In genomic region chr1:115814685-115815398, GRCh38 we compare ENCODE assay signal across 18 cellular contexts. TPM values are rescaled to one million over a fixed set of nuclear protein-coding genes. Genes with fewer than 3 reads are reported as not detected.
A peak's percentile ranks its signal among the peaks of the same experiment; 100 is the strongest.
DNase-seq lines count a peak whose midpoint lies in the region; ATAC-seq and TF ChIP-seq lines count a peak whose summit lies in the region.
"Had no signal": no experiment of that assay in that cellular context is flagged by ENCODE, and none has a peak within 500 bp of the region (broad histone marks: within the 10 kb centered on the region; RNA-seq: fewer than 3 reads in every experiment).

No MANE protein-coding gene starts in this region.

- TF ChIP-seq CTCF in mammary epithelial cell (conservative IDR thresholded peaks at IDR 0.05 in 1 of 2, IDR thresholded peaks at IDR 0.05 in 1 of 2; ENCODE audit: extremely low read depth in 1 of 2, insufficient read depth in 1 of 2, low read depth in 1 of 2, low read length in 2 of 2) = no peak
- no peak for TF ChIP-seq CTCF in breast epithelium (IDR thresholded peaks at IDR 0.05)
- TF ChIP-seq CTCF in osteocyte (IDR thresholded peaks at IDR 0.05) = no peak
- no peak for TF ChIP-seq CTCF in GM20000 (IDR thresholded peaks at IDR 0.05; ENCODE audit: extremely low read depth, missing control alignments)

- ATAC-seq in esophagus mucosa (peak; percentile 56), HG02981 (IDR thresholded peaks at IDR 0.05; ENCODE audit: unreplicated experiment) (no peak), GM18520 (IDR thresholded peaks at IDR 0.05; ENCODE audit: unreplicated experiment) (no peak)
- ATAC-seq: GM23338 had no signal

- no peak overlapping the region for H3K4me3 ChIP-seq in mammary epithelial cell (replicated peaks in 1 of 3; ENCODE audit: insufficient read depth in 1 of 3, low read depth in 2 of 3, low read length in 3 of 3)
- H3K4me3 ChIP-seq in breast epithelium = no peak overlapping the region
- H3K4me3 ChIP-seq: BLaER1, GM23338 had no signal

- peak overlapping the region; percentile 29 for H2AFZ ChIP-seq in mammary epithelial cell (ENCODE audit: low read depth, low read length)
- H2AFZ ChIP-seq: GM23338 had no signal

- no peak overlapping the region for H3K27ac Mint-ChIP-seq in osteocyte (ENCODE audit: unreplicated experiment)
- H3K27ac Mint-ChIP-seq: CD8-positive, alpha-beta memory T cell; GM23338 had no signal

- intact Hi-C loops in mammary epithelial cell (cut with micrococcal nuclease) = loop anchor here (2.0 kb wide), 1 partner anchor 206 kb away; no protein-coding TSS in a partner anchor
- intact Hi-C loops in breast epithelium (cut with DNase I; ENCODE audit: low total_unique reads) = loop anchor here (5.0 kb wide), 1 partner anchor 172 kb away; no protein-coding TSS in a partner anchor

- no TSS peak for BruUV-seq in mammary epithelial cell (replicated peaks; lab: Mats Ljungman, UMichigan)

- WGBS in mammary epithelial cell (ENCODE audit: low coverage, missing lambda C conversion rate) = 0% methylated on average over 4 of the region's 4 CpGs

- no peaks in the 10 kb centered on the region for H3K79me2 ChIP-seq in mammary epithelial cell (ENCODE audit: insufficient read depth, low read length)

- H3K27me3 ChIP-seq in mammary epithelial cell (ENCODE audit: insufficient read depth, low read length) (no peaks in the 10 kb centered on the region), breast epithelium (no peaks in the 10 kb centered on the region)
- H3K27me3 ChIP-seq: BLaER1 had no signal

- H3K4me1 ChIP-seq in mammary epithelial cell (ENCODE audit: insufficient read depth, low read length) = peaks cover 24% of the 10 kb centered on the region
- no peaks in the 10 kb centered on the region for H3K4me1 ChIP-seq in breast epithelium
- H3K4me1 ChIP-seq: BLaER1 had no signal

- CTCF ChIA-PET in mammary epithelial cell (lab: Charles Lee; ENCODE audit: low non-redundant PET) = no interaction called here

- peaks cover 69% of the 10 kb centered on the region for H3K27me3 Mint-ChIP-seq in osteocyte (ENCODE audit: unreplicated experiment)

- dilution Hi-C loops in mammary epithelial cell (cut with HindIII; ENCODE audit: low sequenced_read_pairs) = loop anchor here (5.0 kb wide), 1 partner anchor 162 kb away; the partner anchor contains the start of gene SLC22A15

- no peak overlapping the region for H3K9ac ChIP-seq in mammary epithelial cell (ENCODE audit: insufficient read depth, low read length)
- H3K9ac ChIP-seq: BLaER1 had no signal

- peak overlapping the region; percentile 51 for H3K27ac ChIP-seq in mammary epithelial cell (ENCODE audit: insufficient read depth, low read depth, low read length)
- H3K27ac ChIP-seq in breast epithelium = no peak overlapping the region
- H3K27ac ChIP-seq: 22Rv1, BLaER1 had no signal

- no peaks in the 10 kb centered on the region for H3K9me3 ChIP-seq in mammary epithelial cell (replicated peaks; ENCODE audit: insufficient read depth, low read length)
- no peaks in the 10 kb centered on the region for H3K9me3 ChIP-seq in breast epithelium
- H3K9me3 ChIP-seq: BLaER1, Caco-2 had no signal

- H3K36me3 Mint-ChIP-seq in osteocyte (ENCODE audit: unreplicated experiment) = no peaks in the 10 kb centered on the region
- H3K36me3 Mint-ChIP-seq: CD8-positive, alpha-beta memory T cell had no signal

- H3K9me3 Mint-ChIP-seq in osteocyte (ENCODE audit: unreplicated experiment) = no peaks in the 10 kb centered on the region
- H3K9me3 Mint-ChIP-seq: GM23338 had no signal

- H4K20me1 ChIP-seq in mammary epithelial cell (ENCODE audit: insufficient read depth, low read length) = no peaks in the 10 kb centered on the region
- H4K20me1 ChIP-seq: BLaER1 had no signal

- no peaks in the 10 kb centered on the region for H3K36me3 ChIP-seq in mammary epithelial cell (ENCODE audit: insufficient read depth, low read length)
- no peaks in the 10 kb centered on the region for H3K36me3 ChIP-seq in breast epithelium
- H3K36me3 ChIP-seq: BLaER1 had no signal

- peak overlapping the region; percentile 34 for H3K4me2 ChIP-seq in mammary epithelial cell (ENCODE audit: insufficient read depth, low read depth, low read length)
- H3K4me2 ChIP-seq: BLaER1, GM23338 had no signal

- peak; percentile 76 for DNase-seq in mammary epithelial cell
- no peak for DNase-seq in breast epithelium (ENCODE audit: low spot score in 2 of 2)
- peak; percentile 38 for DNase-seq in myocyte (ENCODE audit: low read depth)
- DNase-seq in osteocyte (ENCODE audit: extremely low spot score, unreplicated experiment) = no peak
- DNase-seq in GM20000 (ENCODE audit: low spot score) = no peak
- DNase-seq: Caco-2; CD8-positive, alpha-beta memory T cell; DND-41; GDM1; H7 had no signal

- in situ Hi-C loops in mammary epithelial cell (cut with MboI; ENCODE audit: low sequenced_read_pairs in 2 of 2) = no loop called here

- no peak for TF ChIP-seq POLR2A in breast epithelium (IDR thresholded peaks at IDR 0.05)

- no peak overlapping the region for H3K4me3 Mint-ChIP-seq in osteocyte (ENCODE audit: unreplicated experiment)
- H3K4me3 Mint-ChIP-seq: CD8-positive, alpha-beta memory T cell; GM23338 had no signal

- H3K4me1 Mint-ChIP-seq in osteocyte (ENCODE audit: unreplicated experiment) = no peaks in the 10 kb centered on the region
- H3K4me1 Mint-ChIP-seq: CD8-positive, alpha-beta memory T cell; GM23338 had no signal

RNA-seq across cellular contexts. Expression of gene NHLH2, which starts 26.1 kb away (rescaled TPM):
- total RNA-seq in mammary epithelial cell = 1 to 10 TPM in 1 of 2 donors, not detected in 1; 1.0 TPM
- 0.02 TPM for polyA plus RNA-seq in mammary epithelial cell
- polyA minus RNA-seq in mammary epithelial cell = not detected
- total RNA-seq in breast epithelium = not detected
- total RNA-seq in esophagus mucosa = 1.1 TPM
- 1.3 and 2.5 TPM in 2 replicates for total RNA-seq in myocyte
- 0.37 TPM for polyA plus RNA-seq in myocyte (2012)
- not detected in 2 replicates for total RNA-seq in osteocyte
- total RNA-seq: A673; Caco-2; CD8-positive, alpha-beta memory T cell; HT1080 had no signal
- polyA plus RNA-seq: CD8-positive, alpha-beta memory T cell had no signal

RNA-seq across cellular contexts. Expression of gene CASQ2, which starts 46.3 kb away (rescaled TPM):
- not detected for total RNA-seq in mammary epithelial cell
- not detected for polyA plus RNA-seq in mammary epithelial cell
- not detected for polyA minus RNA-seq in mammary epithelial cell
- total RNA-seq in breast epithelium = 1 to 10 TPM; 2.1 to 3.3 (median 2.6) TPM
- 0.92 TPM for total RNA-seq in esophagus mucosa
- 247 and 330 TPM in 2 replicates for total RNA-seq in myocyte
- polyA plus RNA-seq in myocyte (2012) = 142 TPM
- not detected in 2 replicates for total RNA-seq in osteocyte
- total RNA-seq: CD8-positive, alpha-beta memory T cell; GM23338; HT1080 had no signal
- polyA plus RNA-seq: CD8-positive, alpha-beta memory T cell; GM23338 had no signal

Comparison
In these comparisons a context has a peak if more than half of its experiments do, and no peak if none do; other contexts are left out.
1. DNase-seq: peak in mammary epithelial cell (single experiment) and myocyte (single experiment); none in breast epithelium (0 of 2), osteocyte (single experiment) and GM20000 (single experiment).
2. RNA of gene CASQ2, which starts 46.3 kb away (total RNA-seq): 247 to 330 TPM in myocyte; 2.1 to 3.3 TPM in breast epithelium, 0.92 TPM in esophagus mucosa (single experiment), not detected in mammary epithelial cell and not detected in osteocyte; every median in the first group is over 10 times any median in the second.